Comparison of ENCODE assay signal across 24 cellular contexts in genomic region chr7:158141221-158141582, GRCh38.
"Had no signal": no experiment of that assay in that cellular context is flagged by ENCODE, and none has a peak within 500 bp of the region (broad histone marks: within the 10 kb centered on the region; RNA-seq: fewer than 3 reads in every experiment).

No MANE protein-coding gene starts in this region.

- H2AFZ ChIP-seq: hepatocyte had no signal

- ATAC-seq: foreskin keratinocyte; gastroesophageal sphincter; heart left ventricle; left colon; left lobe of liver; naive thymus-derived CD4-positive, alpha-beta T cell had no signal

- H3K4me3 ChIP-seq: coronary artery, dorsolateral prefrontal cortex, esophagus muscularis mucosa, gastroesophageal sphincter, heart left ventricle, hepatocyte, left ventricle myocardium inferior, lower lobe of right lung had no signal

- H3K79me2 ChIP-seq: hepatocyte had no signal

- H3K27me3 ChIP-seq: dorsolateral prefrontal cortex, esophagus muscularis mucosa, foreskin keratinocyte, gastroesophageal sphincter, heart left ventricle, hepatocyte had no signal

- H3K36me3 ChIP-seq: esophagus muscularis mucosa, gastroesophageal sphincter, heart left ventricle, left ventricle myocardium inferior, lower lobe of right lung had no signal

- H3K27ac ChIP-seq: coronary artery, dorsolateral prefrontal cortex, esophagus muscularis mucosa, foreskin keratinocyte, gastroesophageal sphincter, heart left ventricle, hepatocyte, left ventricle myocardium inferior, lower lobe of right lung had no signal

- FAIRE-seq: colon, endothelial cell of umbilical vein, frontal cortex, islet of Langerhans, keratinocyte had no signal

- DNase-seq: dermis blood vessel endothelial cell; effector CD4-positive, alpha-beta T cell; effector memory CD4-positive, alpha-beta T cell; foreskin keratinocyte; heart left ventricle; hypothalamus; kidney glomerular epithelial cell; left colon; left ventricle myocardium inferior; lower lobe of right lung; mesenchymal stem cell; midbrain; naive thymus-derived CD4-positive, alpha-beta T cell had no signal

- H3K4me1 ChIP-seq: esophagus muscularis mucosa, foreskin keratinocyte, gastroesophageal sphincter, heart left ventricle, left ventricle myocardium inferior, lower lobe of right lung had no signal

- H3K4me2 ChIP-seq: hepatocyte had no signal

- H3K9me3 ChIP-seq: lower lobe of right lung had no signal
